ENCODE assay signal across 1 cellular context in genomic region chr5:1780621-1780945, GRCh38.
TF ChIP-seq lines count a peak whose summit lies in the region.

No MANE protein-coding gene starts in this region.

TF ChIP-seq in IMR-90, 13 proteins besides CTCF, POLR2A, EP300 and RAD21 (continued from another document):
- TF ChIP-seq CHD1 (IDR thresholded peaks at IDR 0.05; ENCODE audit: low read depth, low read length) = no peak
- TF ChIP-seq MAZ (IDR thresholded peaks at IDR 0.05; ENCODE audit: borderline replicate concordance, low read depth, low read length) = no peak
- no peak for TF ChIP-seq ELK1 (IDR thresholded peaks at IDR 0.05; ENCODE audit: borderline replicate concordance, low read depth, low read length)
- TF ChIP-seq MXI1 (IDR thresholded peaks at IDR 0.05; ENCODE audit: borderline replicate concordance, low read depth, low read length) = no peak
